10 cellular contexts compared by ENCODE assay signal in genomic region chrX:40100141-40100536, GRCh38. TPM values are rescaled to one million over a fixed set of nuclear protein-coding genes. Genes with fewer than 3 reads are reported as not detected.
DNase-seq lines count a peak whose midpoint lies in the region; ATAC-seq and TF ChIP-seq lines count a peak whose summit lies in the region.
"Had no signal": no experiment of that assay in that cellular context is flagged by ENCODE, and none has a peak within 500 bp of the region (broad histone marks: within the 10 kb centered on the region; RNA-seq: fewer than 3 reads in every experiment).

No MANE protein-coding gene starts in this region.

- no peak for ATAC-seq in lower lobe of right lung
- ATAC-seq in GM18858 (IDR thresholded peaks at IDR 0.05; ENCODE audit: unreplicated experiment): no peak
- ATAC-seq in HG02885 (IDR thresholded peaks at IDR 0.05; ENCODE audit: poor library complexity, unreplicated experiment): no peak

- no TSS peak for BruUV-seq in A673 (replicated peaks; lab: Mats Ljungman, UMichigan)

- intact Hi-C loops in A673 (cut with micrococcal nuclease; ENCODE audit: unreplicated experiment) (loop anchor here (10.0 kb wide), 1 partner anchor 165 kb away; no protein-coding TSS in a partner anchor), lower lobe of right lung (cut with DNase I) (no loop called here)

- H3K9me3 ChIP-seq in A673 (ENCODE audit: low read depth, low read length, poor library complexity, severe bottlenecking) (no peaks in the 10 kb centered on the region), WERI-Rb-1 (ENCODE audit: severe bottlenecking) (peaks cover 27% of the 10 kb centered on the region), lower lobe of right lung (no peaks in the 10 kb centered on the region)

- no peak overlapping the region for H3K4me3 ChIP-seq in A673 (ENCODE audit: low read depth, low read length, poor library complexity, severe bottlenecking)
- peak overlapping the region; percentile 39 for H3K4me3 ChIP-seq in WERI-Rb-1 (ENCODE audit: low read depth, low read length)
- no peak overlapping the region for H3K4me3 ChIP-seq in lower lobe of right lung

- POLR2A ChIA-PET in A673 (lab: Charles Lee; ENCODE audit: low non-redundant PET): no interaction called here

- DNase-seq in A673 (ENCODE audit: low spot score) (no peak), H4 (ENCODE audit: low spot score) (peak; percentile 47), WERI-Rb-1 (no peak), lower lobe of right lung (peak; percentile 60), NCI-H2107 treated with DMSO at 0.1 percent for 48 hours (lab: John Stamatoyannopoulos, UW; ENCODE audit: unreplicated experiment) (no peak), NCI-H1436 (lab: John Stamatoyannopoulos, UW) (no peak)
- DNase-seq: aorta; stimulated activated CD4-positive, alpha-beta T cell treated with anti-CD3 and anti-CD28 coated beads, Interleukin-4, amount 100 ng/mL, for 1 hour had no signal

- H3K27ac ChIP-seq in A673 (ENCODE audit: low read depth, low read length, poor library complexity, severe bottlenecking) (peak overlapping the region; percentile 74), WERI-Rb-1 (peak overlapping the region; percentile 93), lower lobe of right lung (no peak overlapping the region)

- H3K4me1 ChIP-seq in A673 (ENCODE audit: insufficient read depth, low read length, poor library complexity, severe bottlenecking) (peaks cover 41% of the 10 kb centered on the region), lower lobe of right lung (peaks cover 14% of the 10 kb centered on the region)

- CTCF ChIA-PET in A673 (lab: Charles Lee): no interaction called here

- no peaks in the 10 kb centered on the region for H3K27me3 ChIP-seq in A673 (replicated peaks; ENCODE audit: insufficient read depth, low read depth, low read length, poor library complexity)
- peaks cover 56% of the 10 kb centered on the region for H3K27me3 ChIP-seq in WERI-Rb-1 (ENCODE audit: insufficient read depth, low read depth, severe bottlenecking)
- H3K27me3 ChIP-seq in lower lobe of right lung (ENCODE audit: low read depth): no peaks in the 10 kb centered on the region

- TF ChIP-seq CTCF in A673 (conservative IDR thresholded peaks at IDR 0.05; ENCODE audit: low read depth, low read length) (no peak), WERI-Rb-1 (IDR thresholded peaks at IDR 0.05; ENCODE audit: low read depth, low read length) (no peak), lower lobe of right lung (IDR thresholded peaks at IDR 0.05) (no peak)

- H3K36me3 ChIP-seq in A673 (ENCODE audit: insufficient read depth, low read length, poor library complexity, severe bottlenecking): no peaks in the 10 kb centered on the region
- peaks cover 5% of the 10 kb centered on the region for H3K36me3 ChIP-seq in WERI-Rb-1
- no peaks in the 10 kb centered on the region for H3K36me3 ChIP-seq in lower lobe of right lung

RNA-seq across cellular contexts. Expression of gene BCOR, which starts 2.4 kb away (rescaled TPM):
- 58.8 and 59.0 TPM in 2 replicates for total RNA-seq in A673 (2021)
- total RNA-seq in H4 (2014; rRNA removed; shearing (Covaris generic)): 22.8 and 23.8 TPM in 2 replicates
- 25.7 TPM for total RNA-seq in lower lobe of right lung

Comparison
In these comparisons a context has a peak if more than half of its experiments do, and no peak if none do; other contexts are left out.
1. DNase-seq: peak in H4 (single experiment) and lower lobe of right lung (single experiment); none in A673 (single experiment), WERI-Rb-1 (single experiment), NCI-H2107 treated with DMSO at 0.1 percent for 48 hours (single experiment) and NCI-H1436 (single experiment).